15 cellular contexts compared by ENCODE assay signal in the genomic region with DNA sequence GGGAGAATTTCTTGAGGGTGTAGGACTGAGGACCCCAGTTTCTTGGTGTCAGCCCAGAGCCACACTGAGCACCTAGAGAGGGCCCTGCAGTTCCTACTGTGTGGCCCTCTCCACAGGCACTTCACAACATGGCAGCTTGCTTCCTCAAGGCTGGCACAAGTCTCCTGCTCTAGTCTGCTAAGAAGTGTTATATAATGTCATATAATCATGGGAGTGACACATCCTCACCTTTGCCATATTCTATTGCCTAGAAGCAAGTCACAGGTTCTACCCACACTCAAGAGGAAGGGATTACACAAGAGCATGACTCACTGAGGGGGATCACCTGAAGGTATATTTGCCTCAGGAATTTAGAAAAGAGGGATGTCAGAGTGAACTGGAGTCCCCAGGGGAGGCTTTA. TPM values are rescaled to one million over a fixed set of nuclear protein-coding genes. Genes with fewer than 3 reads are reported as not detected.
A peak's percentile ranks its signal among the peaks of the same experiment; 100 is the strongest.
DNase-seq lines count a peak whose midpoint lies in the region; ATAC-seq, FAIRE-seq and TF ChIP-seq lines count a peak whose summit lies in the region.
"Had no signal": no experiment of that assay in that cellular context is flagged by ENCODE, and none has a peak within 500 bp of the region (broad histone marks: within the 10 kb centered on the region; RNA-seq: fewer than 3 reads in every experiment).

No MANE protein-coding gene starts in this region.

- peak; percentile 60 to 71 for ATAC-seq in activated CD4-positive, CD25-positive, alpha-beta regulatory T cell treated with anti-CD3 and anti-CD28 coated beads, Interleukin-2, amount 50 U/mL, for 24 hours
- ATAC-seq in Panc1 (no peak), foreskin keratinocyte (peak; percentile 82), HG03521 (IDR thresholded peaks at IDR 0.05; ENCODE audit: unreplicated experiment) (no peak), GM18907 (IDR thresholded peaks at IDR 0.05; ENCODE audit: unreplicated experiment) (no peak)
- ATAC-seq: body of pancreas, T-cell had no signal

- peaks cover 4% of the 10 kb centered on the region for H3K27me3 Mint-ChIP-seq in glutamatergic neuron (ENCODE audit: unreplicated experiment)

- no peak overlapping the region for H3K4me3 Mint-ChIP-seq in glutamatergic neuron (ENCODE audit: unreplicated experiment)
- H3K4me3 Mint-ChIP-seq: activated T-helper 1 cell treated with anti-CD3 and anti-CD28 coated beads, Interleukin-12 subunit alpha, Interleukin-12 subunit beta, Interleukin-2, Interleukin-4 antibody, amounts not matched to agents 30 ng/mL and 10 ng/mL and 1 ng/mL, durations not matched to agents 14 hours and 24 hours and 36 hours; T-cell had no signal

- no peak overlapping the region for H3K27ac Mint-ChIP-seq in glutamatergic neuron (ENCODE audit: unreplicated experiment)
- H3K27ac Mint-ChIP-seq: activated T-helper 1 cell treated with anti-CD3 and anti-CD28 coated beads, Interleukin-12 subunit alpha, Interleukin-12 subunit beta, Interleukin-2, Interleukin-4 antibody, amounts not matched to agents 30 ng/mL and 10 ng/mL and 1 ng/mL, durations not matched to agents 14 hours and 24 hours and 36 hours; T-cell had no signal

- DNase-seq in activated CD4-positive, CD25-positive, alpha-beta regulatory T cell treated with anti-CD3 and anti-CD28 coated beads, Interleukin-2, amount 50 U/mL, for 72 hours, result no peak
- DNase-seq in Panc1 (ENCODE audit: low read depth, low spot score), result no peak
- DNase-seq in foreskin keratinocyte, result peak; percentile 87 to 92
- peak; percentile 90 for DNase-seq in small intestine
- no peak for DNase-seq in glutamatergic neuron
- DNase-seq: body of pancreas, KG1, NCI-H2081 treated with DMSO at 0.1 percent for 48 hours, T-cell had no signal

- peaks cover 5% of the 10 kb centered on the region for H3K36me3 Mint-ChIP-seq in glutamatergic neuron (ENCODE audit: unreplicated experiment)
- H3K36me3 Mint-ChIP-seq: T-cell had no signal

- peaks cover 5% of the 10 kb centered on the region for H3K9me3 Mint-ChIP-seq in glutamatergic neuron (ENCODE audit: unreplicated experiment)
- H3K9me3 Mint-ChIP-seq: activated T-helper 1 cell treated with anti-CD3 and anti-CD28 coated beads, Interleukin-12 subunit alpha, Interleukin-12 subunit beta, Interleukin-2, Interleukin-4 antibody, amounts not matched to agents 30 ng/mL and 10 ng/mL and 1 ng/mL, durations not matched to agents 14 hours and 24 hours and 36 hours; T-cell had no signal

- H3K9me3 ChIP-seq in Panc1 (ENCODE audit: control insufficient read depth, insufficient read depth, low read depth, low read length) (no peaks in the 10 kb centered on the region), small intestine (ENCODE audit: control insufficient read depth, low read depth) (no peaks in the 10 kb centered on the region)
- H3K9me3 ChIP-seq: body of pancreas, upper lobe of left lung had no signal

- POLR2A ChIA-PET in Panc1 (lab: Charles Lee), result no interaction called here

- H3K27ac ChIP-seq in Panc1 (ENCODE audit: low read length) (peak overlapping the region; percentile 24; the same call in 1 of the 2 replicates), foreskin keratinocyte (no peak overlapping the region), small intestine (ENCODE audit: low read depth in 1 of 2, low read length in 1 of 2) (peak overlapping the region; percentile 79 to 87)
- H3K27ac ChIP-seq: body of pancreas, upper lobe of left lung had no signal

- TF ChIP-seq CTCF in Panc1 (IDR thresholded peaks at IDR 0.05) (no peak), foreskin keratinocyte (conservative IDR thresholded peaks at IDR 0.05) (no peak), glutamatergic neuron (IDR thresholded peaks at IDR 0.05; ENCODE audit: partially characterized antibody, unreplicated experiment) (no peak)

- BruUV-seq in Panc1 (replicated peaks; lab: Mats Ljungman, UMichigan), result no TSS peak

- H3K4me1 Mint-ChIP-seq in glutamatergic neuron (ENCODE audit: low read depth, unreplicated experiment), result no peaks in the 10 kb centered on the region

- FAIRE-seq in small intestine (lab: Jason Lieb, UNC), result no peak
- FAIRE-seq: endometrium had no signal

- H3K4me3 ChIP-seq in Panc1 (ENCODE audit: low read depth in 2 of 2, low read length in 2 of 2) (no peak overlapping the region), small intestine (ENCODE audit: low read depth in 1 of 2, low read length in 2 of 2) (no peak overlapping the region)
- H3K4me3 ChIP-seq: body of pancreas, upper lobe of left lung had no signal

- H3K4me1 ChIP-seq in Panc1 (ENCODE audit: control insufficient read depth, insufficient read depth, low read length), result peaks cover 12% of the 10 kb centered on the region
- H3K4me1 ChIP-seq in foreskin keratinocyte, result peaks cover 13% of the 10 kb centered on the region
- peaks cover 3 to 4% of the 10 kb centered on the region in 2 donors for H3K4me1 ChIP-seq in small intestine (ENCODE audit: control insufficient read depth in 2 of 2, insufficient read depth in 1 of 2, low read depth in 1 of 2, low read length in 1 of 2)

- CTCF ChIA-PET in Panc1 (lab: Charles Lee), result interaction anchor here (1.4 kb wide), 1 partner anchor 12 kb away, joined by 4 read pairs; no protein-coding TSS in a partner anchor

- intact Hi-C loops in Panc1 (cut with micrococcal nuclease; ENCODE audit: unreplicated experiment), result no loop called here

- H3K27me3 ChIP-seq in Panc1 (ENCODE audit: control insufficient read depth, insufficient read depth, low read length) (no peaks in the 10 kb centered on the region), foreskin keratinocyte (no peaks in the 10 kb centered on the region), small intestine (ENCODE audit: control insufficient read depth in 2 of 2, insufficient read depth in 2 of 2, low read length in 2 of 2) (no peaks in the 10 kb centered on the region)
- H3K27me3 ChIP-seq: body of pancreas, upper lobe of left lung had no signal

- H3K36me3 ChIP-seq in Panc1 (ENCODE audit: control insufficient read depth, insufficient read depth, low read length) (no peaks in the 10 kb centered on the region), small intestine (ENCODE audit: control insufficient read depth in 2 of 2, insufficient read depth in 2 of 2, low read length in 2 of 2) (no peaks in the 10 kb centered on the region)
- H3K36me3 ChIP-seq: upper lobe of left lung had no signal

- in situ Hi-C loops in Panc1 (cut with HindIII; ENCODE audit: low pct_unique_long_range_greater_than_20kb, low sequenced_read_pairs), result no loop called here

RNA-seq across cellular contexts. Expression of a gene that starts 5.5 kb away (rescaled TPM):
- total RNA-seq in Panc1 (2021; ENCODE audit: unreplicated experiment), result 58.4 TPM
- 11.4 TPM for polyA plus RNA-seq in Panc1 (2012; ENCODE audit: insufficient read length)
- 22.0 and 24.0 TPM in 2 replicates for total RNA-seq in foreskin keratinocyte
- polyA plus RNA-seq in foreskin keratinocyte, result 5.5 and 6.0 TPM in 2 replicates
- polyA plus RNA-seq in small intestine, result 1 to 10 TPM; 4.3 to 9.5 (median 4.5) TPM
- 39.3 TPM for total RNA-seq in glutamatergic neuron (ENCODE audit: unreplicated experiment)

Comparison
In these comparisons a context has a peak if more than half of its experiments do, and no peak if none do; other contexts are left out.
1. ATAC-seq: peak in activated CD4-positive, CD25-positive, alpha-beta regulatory T cell treated with anti-CD3 and anti-CD28 coated beads, Interleukin-2, amount 50 U/mL, for 24 hours (2 of 2) and foreskin keratinocyte (single experiment); none in Panc1 (single experiment), HG03521 (single experiment) and GM18907 (single experiment).
2. DNase-seq: peak in foreskin keratinocyte (2 of 2) and small intestine (single experiment); none in activated CD4-positive, CD25-positive, alpha-beta regulatory T cell treated with anti-CD3 and anti-CD28 coated beads, Interleukin-2, amount 50 U/mL, for 72 hours (single experiment), Panc1 (single experiment) and glutamatergic neuron (single experiment).